In the genomic region with DNA sequence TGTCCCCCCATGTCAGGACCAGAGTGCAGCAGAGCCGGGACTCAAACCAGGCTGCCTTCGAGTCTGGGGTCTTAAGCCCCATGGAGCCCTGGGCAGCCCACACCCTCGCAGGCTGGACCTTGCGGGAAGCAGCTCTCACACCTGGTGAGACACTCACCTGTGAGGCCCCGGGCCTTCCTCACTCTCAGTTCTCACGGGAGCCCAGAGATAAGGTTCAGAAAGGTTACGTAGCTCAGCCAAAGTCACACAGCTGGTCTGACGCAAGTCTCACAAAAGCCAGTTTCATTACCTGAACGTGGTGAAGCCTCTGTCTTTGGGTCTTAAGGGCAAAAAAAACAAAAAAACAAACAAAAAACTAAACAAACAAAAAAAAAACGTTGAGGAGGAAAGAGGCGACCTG, we compare ENCODE assay signal across 10 cellular contexts. TPM values are rescaled to one million over a fixed set of nuclear protein-coding genes. Genes with fewer than 3 reads are reported as not detected.
"Had no signal": no experiment of that assay in that cellular context is flagged by ENCODE, and none has a peak within 500 bp of the region (broad histone marks: within the 10 kb centered on the region; RNA-seq: fewer than 3 reads in every experiment).

No MANE protein-coding gene starts in this region.

- H3K4me3 Mint-ChIP-seq: HFFc6 had no signal

- H2AFZ ChIP-seq: GM23248 had no signal

- DNase-seq: GM23248, GOT3, H7, HFFc6, IMR-90 had no signal

- H3K36me3 ChIP-seq: HAP-1 had no signal

- H3K27ac ChIP-seq: GM23248, HL-60 had no signal

- H3K27ac Mint-ChIP-seq: HFFc6 had no signal

- H3K9me3 ChIP-seq: HAP-1 had no signal

- H3K9ac ChIP-seq: GM23248 had no signal

- H3K9me3 Mint-ChIP-seq: HFFc6 had no signal

- H3K4me3 ChIP-seq: GM23248, HAP-1 had no signal

- ATAC-seq: HCT116 had no signal

RNA-seq across cellular contexts. Expression of gene SSTR5, which starts 32.8 kb away (rescaled TPM):
- total RNA-seq: GM23248, H4, HFFc6, HT1080, IMR-90 had no signal
- polyA plus RNA-seq: GM23248, IMR-90 had no signal

RNA-seq across cellular contexts. Expression of gene C1QTNF8, which starts 56.3 kb away (rescaled TPM):
- total RNA-seq: GM23248, H4, H7, HFFc6, HT1080, IMR-90 had no signal
- polyA plus RNA-seq: GM23248, IMR-90 had no signal

RNA-seq across cellular contexts. Expression of gene SOX8, which starts 58.2 kb away (rescaled TPM):
- total RNA-seq: HT1080 had no signal
